15 cellular contexts compared by ENCODE assay signal in the genomic region with DNA sequence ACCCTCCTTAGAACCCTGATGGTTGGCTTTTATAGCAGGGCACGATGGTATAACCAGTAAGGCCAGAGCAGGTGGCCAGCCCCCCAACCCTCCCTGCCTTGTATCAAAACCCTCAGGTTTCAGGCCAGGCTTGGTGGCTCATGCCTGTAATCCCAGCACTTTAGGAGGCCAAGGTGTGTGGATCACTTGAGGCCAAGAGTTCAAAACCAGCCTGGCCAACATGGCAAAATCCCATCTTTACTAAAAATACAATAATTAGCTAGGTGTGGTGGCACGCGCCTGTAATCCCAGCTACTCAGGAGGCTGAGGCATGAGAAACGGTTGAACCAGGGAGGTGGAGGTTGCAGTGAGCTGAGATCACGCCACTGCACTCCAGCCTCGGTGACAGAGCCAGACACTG. TPM values are rescaled to one million over a fixed set of nuclear protein-coding genes. Genes with fewer than 3 reads are reported as not detected.
"Had no signal": no experiment of that assay in that cellular context is flagged by ENCODE, and none has a peak within 500 bp of the region (broad histone marks: within the 10 kb centered on the region; RNA-seq: fewer than 3 reads in every experiment).

No MANE protein-coding gene starts in this region.

RNA-seq across cellular contexts. Expression of a gene that starts 50.0 kb away (rescaled TPM):
- total RNA-seq: activated B cell treated with CpG ODN at 0.5 μM for 24 hours; activated CD4-positive, alpha-beta memory T cell treated with anti-CD3 and anti-CD28 coated beads for 36 hours; activated CD4-positive, alpha-beta memory T cell treated with anti-CD3 and anti-CD28 coated beads, Interleukin-2, amount 10 ng/mL, durations not matched to agents 7 days and 5 days; activated CD4-positive, alpha-beta T cell treated with anti-CD3 and anti-CD28 coated beads for 36 hours; activated CD4-positive, alpha-beta T cell treated with anti-CD3 and anti-CD28 coated beads, Interleukin-2, amount 10 ng/mL, durations not matched to agents 24 days and 14 days; activated CD4-positive, alpha-beta T cell treated with anti-CD3 and anti-CD28 coated beads, Interleukin-2, amount 10 ng/mL, durations not matched to agents 7 days and 5 days; activated CD8-positive, alpha-beta memory T cell treated with anti-CD3 and anti-CD28 coated beads for 36 hours; activated CD8-positive, alpha-beta memory T cell treated with anti-CD3 and anti-CD28 coated beads, Interleukin-2, amount 10 ng/mL, durations not matched to agents 7 days and 5 days; activated CD8-positive, alpha-beta T cell treated with anti-CD3 and anti-CD28 coated beads for 36 hours; activated CD8-positive, alpha-beta T cell treated with anti-CD3 and anti-CD28 coated beads, Interleukin-2, amount 10 ng/mL, durations not matched to agents 7 days and 5 days; T-cell; T-helper 1 cell treated with Interleukin-12 subunit alpha and Interleukin-12 subunit beta and Interleukin-4 antibody, amounts not matched to agents 30 ng/mL and 1 ng/mL, for 36 hours; T-helper 17 cell; T-helper 2 cell treated with Interferon-gamma antibody and Interleukin-4, amounts not matched to agents 100 ng/mL and 5 ng/mL, for 36 hours; WTC11 had no signal
